ENCODE assay signal across 1 cellular context in genomic region chr22:25970348-25970995, GRCh38.
A peak's percentile ranks its signal among the peaks of the same experiment; 100 is the strongest.
TF ChIP-seq lines count a peak whose summit lies in the region.

No MANE protein-coding gene starts in this region.

TF ChIP-seq in H1, 55 proteins besides CTCF, POLR2A, EP300 and RAD21:
- TF ChIP-seq ATF2 (IDR thresholded peaks at IDR 0.05; ENCODE audit: low read length), result no peak
- no peak for TF ChIP-seq BACH1 (IDR thresholded peaks at IDR 0.05; ENCODE audit: low read length)
- TF ChIP-seq SP2 (IDR thresholded peaks at IDR 0.05; ENCODE audit: low read length), result no peak
- no peak for TF ChIP-seq EZH2 (IDR thresholded peaks at IDR 0.05; ENCODE audit: low read depth, low read length, severe bottlenecking)
- TF ChIP-seq RFX5 (IDR thresholded peaks at IDR 0.05; ENCODE audit: borderline replicate concordance, low read depth, low read length), result no peak
- no peak for TF ChIP-seq SRF (IDR thresholded peaks at IDR 0.05; ENCODE audit: low read depth, low read length)
- no peak for TF ChIP-seq CBX8 (IDR thresholded peaks at IDR 0.05; ENCODE audit: borderline replicate concordance, low read depth, low read length)
- TF ChIP-seq TEAD4 (IDR thresholded peaks at IDR 0.05; ENCODE audit: low read depth, low read length), result peak; percentile 62
